ENCODE assay signal across 17 cellular contexts in genomic region chr1:55572878-55573734, GRCh38.
A peak's percentile ranks its signal among the peaks of the same experiment; 100 is the strongest.
DNase-seq lines count a peak whose midpoint lies in the region; FAIRE-seq and TF ChIP-seq lines count a peak whose summit lies in the region.
"Had no signal": no experiment of that assay in that cellular context is flagged by ENCODE, and none has a peak within 500 bp of the region (broad histone marks: within the 10 kb centered on the region; RNA-seq: fewer than 3 reads in every experiment).

No MANE protein-coding gene starts in this region.

- peak overlapping the region; percentile 63 for H3K27ac Mint-ChIP-seq in MCF 10A (ENCODE audit: low read depth, unreplicated experiment)
- H3K27ac Mint-ChIP-seq in CD4-positive, alpha-beta memory T cell = no peak overlapping the region
- H3K27ac Mint-ChIP-seq: mesothelial cell of epicardium had no signal

- no peaks in the 10 kb centered on the region for H3K36me3 ChIP-seq in breast epithelium
- no peaks in the 10 kb centered on the region for H3K36me3 ChIP-seq in CD4-positive, alpha-beta memory T cell (ENCODE audit: insufficient read depth, low read length)
- H3K36me3 ChIP-seq: SJCRH30, spleen had no signal

- H3K4me1 ChIP-seq in breast epithelium = no peaks in the 10 kb centered on the region
- no peaks in the 10 kb centered on the region for H3K4me1 ChIP-seq in CD4-positive, alpha-beta memory T cell (ENCODE audit: insufficient read depth, low read length)
- H3K4me1 ChIP-seq: SJCRH30, spleen had no signal

- no peak for DNase-seq in MCF 10A (ENCODE audit: unreplicated experiment)
- no peak for DNase-seq in breast epithelium (ENCODE audit: low spot score in 2 of 2)
- peak; percentile 32 for DNase-seq in T1000 (lab: John Stamatoyannopoulos, UW)
- DNase-seq in fibroblast of the aortic adventitia (ENCODE audit: low read depth) = peak; percentile 56
- DNase-seq in urothelium cell line (ENCODE audit: low spot score) = peak; percentile 61
- no peak for DNase-seq in CD4-positive, alpha-beta memory T cell
- DNase-seq in GM10266 (ENCODE audit: extremely low spot score) = no peak
- DNase-seq in hippocampal formation (lab: John Stamatoyannopoulos, UW) = no peak
- DNase-seq: 8988T; activated naive CD4-positive, alpha-beta T cell treated with anti-CD3 and anti-CD28 coated beads, Interleukin-2, amount 50 U/mL, for 16 hours; NCI-H2081; NK-92 treated with Interleukin-12 subunit alpha and Interleukin-12 subunit beta, amount 100 ng/mL, for 24 hours; SJCRH30; spleen; substantia nigra had no signal

- H3K4me3 ChIP-seq in breast epithelium = no peak overlapping the region
- no peak overlapping the region for H3K4me3 ChIP-seq in fibroblast of the aortic adventitia (ENCODE audit: low read depth, low read length)
- H3K4me3 ChIP-seq in CD4-positive, alpha-beta memory T cell (ENCODE audit: low read length in 2 of 2) = no peak overlapping the region
- H3K4me3 ChIP-seq: SJCRH30, spleen had no signal

- peaks cover 11% of the 10 kb centered on the region for H3K4me1 Mint-ChIP-seq in MCF 10A (ENCODE audit: insufficient read depth, unreplicated experiment)
- H3K4me1 Mint-ChIP-seq in CD4-positive, alpha-beta memory T cell = no peaks in the 10 kb centered on the region
- H3K4me1 Mint-ChIP-seq: central memory CD8-positive, alpha-beta T cell had no signal

- FAIRE-seq in urothelium cell line (lab: Jason Lieb, UNC) = peak; percentile 44

- POLR2A ChIA-PET in MCF 10A (lab: Yijun Ruan, JAX) = no interaction called here
- POLR2A ChIA-PET in CD4-positive, alpha-beta memory T cell (lab: Charles Lee; ENCODE audit: partially characterized antibody) = no interaction called here

- no peaks in the 10 kb centered on the region for H3K27me3 ChIP-seq in breast epithelium
- no peaks in the 10 kb centered on the region for H3K27me3 ChIP-seq in CD4-positive, alpha-beta memory T cell (ENCODE audit: insufficient read depth, low read length)
- H3K27me3 ChIP-seq: SJCRH30 had no signal

- TF ChIP-seq POLR2A in breast epithelium (IDR thresholded peaks at IDR 0.05) = no peak

- CTCF ChIA-PET in MCF 10A (lab: Yijun Ruan, JAX) = no interaction called here
- CTCF ChIA-PET in CD4-positive, alpha-beta memory T cell (lab: Charles Lee; ENCODE audit: partially characterized antibody) = no interaction called here

- intact Hi-C loops in MCF 10A (cut with micrococcal nuclease) (no loop called here), breast epithelium (cut with DNase I; ENCODE audit: low total_unique reads) (no loop called here)
- intact Hi-C loops in CD4-positive, alpha-beta memory T cell (cut with micrococcal nuclease) = no loop called here

- TF ChIP-seq CTCF in MCF 10A (IDR thresholded peaks at IDR 0.05; ENCODE audit: unreplicated experiment) (no peak), breast epithelium (IDR thresholded peaks at IDR 0.05) (no peak), fibroblast of the aortic adventitia (IDR thresholded peaks at IDR 0.05; ENCODE audit: insufficient read depth, low read length) (no peak), GM10266 (IDR thresholded peaks at IDR 0.05; ENCODE audit: control insufficient read depth, insufficient read depth, low read depth, missing control alignments) (no peak)

- no peaks in the 10 kb centered on the region for H3K9me3 Mint-ChIP-seq in MCF 10A (ENCODE audit: unreplicated experiment)
- H3K9me3 Mint-ChIP-seq in CD4-positive, alpha-beta memory T cell = peaks cover 0 to 9% (median 3%) of the 10 kb centered on the region in 8 donors
- H3K9me3 Mint-ChIP-seq: central memory CD8-positive, alpha-beta T cell had no signal

- no peak overlapping the region for H3K4me3 Mint-ChIP-seq in MCF 10A (ENCODE audit: unreplicated experiment)
- no peak overlapping the region for H3K4me3 Mint-ChIP-seq in CD4-positive, alpha-beta memory T cell
- H3K4me3 Mint-ChIP-seq: central memory CD8-positive, alpha-beta T cell; mesothelial cell of epicardium had no signal

- no peak overlapping the region for H3K27ac ChIP-seq in breast epithelium
- no peak overlapping the region for H3K27ac ChIP-seq in CD4-positive, alpha-beta memory T cell (ENCODE audit: low read depth, low read length)
- H3K27ac ChIP-seq: SJCRH30, spleen had no signal

- H3K36me3 Mint-ChIP-seq in MCF 10A (ENCODE audit: insufficient read depth, unreplicated experiment) = no peaks in the 10 kb centered on the region
- no peaks in the 10 kb centered on the region for H3K36me3 Mint-ChIP-seq in CD4-positive, alpha-beta memory T cell

- BruUV-seq in MCF 10A (replicated peaks; lab: Mats Ljungman, UMichigan) = no TSS peak

- no peaks in the 10 kb centered on the region for H3K27me3 Mint-ChIP-seq in MCF 10A (ENCODE audit: insufficient read depth, unreplicated experiment)
- H3K27me3 Mint-ChIP-seq in CD4-positive, alpha-beta memory T cell = peaks cover 6 to 14% of the 10 kb centered on the region in 2 donors

- no peaks in the 10 kb centered on the region for H3K9me3 ChIP-seq in breast epithelium
- no peaks in the 10 kb centered on the region for H3K9me3 ChIP-seq in CD4-positive, alpha-beta memory T cell (ENCODE audit: control insufficient read depth in 1 of 2, low read length in 2 of 2)
- H3K9me3 ChIP-seq: SJCRH30, spleen had no signal

Comparison
In these comparisons a context has a peak if more than half of its experiments do, and no peak if none do; other contexts are left out.
1. DNase-seq: peak in T1000 (single experiment), fibroblast of the aortic adventitia (single experiment) and urothelium cell line (single experiment); none in MCF 10A (single experiment), breast epithelium (0 of 2), CD4-positive, alpha-beta memory T cell (0 of 5), GM10266 (single experiment) and hippocampal formation (0 of 2).